17 cellular contexts compared by ENCODE assay signal in the genomic region with DNA sequence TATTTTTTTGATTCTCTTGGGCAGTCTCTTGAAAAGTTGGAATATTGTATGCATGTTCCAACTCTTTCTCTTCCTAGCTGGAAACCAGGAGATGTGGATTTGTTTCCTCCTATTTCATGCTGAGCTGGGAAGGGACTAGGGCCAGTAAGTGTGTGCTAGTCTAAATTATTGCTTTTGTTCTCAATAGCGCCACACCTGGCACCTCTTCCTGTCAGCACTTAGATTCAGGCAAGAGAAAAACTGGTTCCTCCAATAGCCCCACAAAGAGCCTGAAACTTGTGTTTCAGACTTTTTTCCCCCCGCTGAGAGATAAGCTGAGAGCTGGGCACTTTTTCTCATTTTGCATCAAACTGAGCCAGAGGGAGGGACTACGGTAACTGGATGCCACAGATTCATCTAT.
"Had no signal": no experiment of that assay in that cellular context is flagged by ENCODE, and none has a peak within 500 bp of the region (broad histone marks: within the 10 kb centered on the region; RNA-seq: fewer than 3 reads in every experiment).

No MANE protein-coding gene starts in this region.

- H3K36me3 ChIP-seq: cardiac muscle cell, gastroesophageal sphincter, heart right ventricle, right atrium auricular region had no signal

- H3K9me3 ChIP-seq: right atrium auricular region had no signal

- H3K4me3 ChIP-seq: cardiac muscle cell, dorsolateral prefrontal cortex, gastroesophageal sphincter, heart right ventricle, right atrium auricular region had no signal

- ATAC-seq: activated naive CD4-positive, alpha-beta T cell treated with anti-CD3 and anti-CD28 coated beads, Interleukin-2, amount 50 U/mL, for 72 hours; gastroesophageal sphincter; heart right ventricle; left ventricle myocardium superior; natural killer cell; stimulated activated naive CD8-positive, alpha-beta T cell treated with anti-CD3 and anti-CD28 coated beads, Interleukin-15, Interleukin-2, amounts not matched to agents 100 U/mL and 50 U/mL, for 24 hours had no signal

- H3K4me1 ChIP-seq: gastroesophageal sphincter, heart right ventricle, right atrium auricular region had no signal

- H3K27ac ChIP-seq: cardiac muscle cell, dorsolateral prefrontal cortex, gastroesophageal sphincter, heart right ventricle, right atrium auricular region had no signal

- DNase-seq: activated CD4-positive, alpha-beta memory T cell treated with anti-CD3 and anti-CD28 coated beads for 36 hours; activated effector memory CD4-positive, alpha-beta T cell treated with Interleukin-2 at 50 U/mL for 16 hours; activated T-cell treated with anti-CD3 and anti-CD28 coated beads, Interleukin-2, amount 50 U/mL, for 24 hours; dorsolateral prefrontal cortex; heart right ventricle; left ventricle myocardium superior; mesenchymal stem cell; natural killer cell; occipital lobe; stimulated activated CD4-positive, alpha-beta T cell treated with anti-CD3 and anti-CD28 coated beads, Interleukin-4, amount 100 ng/mL, for 4 hours; stimulated activated naive CD8-positive, alpha-beta T cell treated with anti-CD3 and anti-CD28 coated beads, Interleukin-15, Interleukin-2, amounts not matched to agents 100 U/mL and 50 U/mL, for 24 hours; T1000; trophoblast cell had no signal

- H3K27me3 ChIP-seq: cardiac muscle cell, dorsolateral prefrontal cortex, gastroesophageal sphincter, heart right ventricle, right atrium auricular region had no signal
